ENCODE assay signal across 17 cellular contexts in the genomic region with DNA sequence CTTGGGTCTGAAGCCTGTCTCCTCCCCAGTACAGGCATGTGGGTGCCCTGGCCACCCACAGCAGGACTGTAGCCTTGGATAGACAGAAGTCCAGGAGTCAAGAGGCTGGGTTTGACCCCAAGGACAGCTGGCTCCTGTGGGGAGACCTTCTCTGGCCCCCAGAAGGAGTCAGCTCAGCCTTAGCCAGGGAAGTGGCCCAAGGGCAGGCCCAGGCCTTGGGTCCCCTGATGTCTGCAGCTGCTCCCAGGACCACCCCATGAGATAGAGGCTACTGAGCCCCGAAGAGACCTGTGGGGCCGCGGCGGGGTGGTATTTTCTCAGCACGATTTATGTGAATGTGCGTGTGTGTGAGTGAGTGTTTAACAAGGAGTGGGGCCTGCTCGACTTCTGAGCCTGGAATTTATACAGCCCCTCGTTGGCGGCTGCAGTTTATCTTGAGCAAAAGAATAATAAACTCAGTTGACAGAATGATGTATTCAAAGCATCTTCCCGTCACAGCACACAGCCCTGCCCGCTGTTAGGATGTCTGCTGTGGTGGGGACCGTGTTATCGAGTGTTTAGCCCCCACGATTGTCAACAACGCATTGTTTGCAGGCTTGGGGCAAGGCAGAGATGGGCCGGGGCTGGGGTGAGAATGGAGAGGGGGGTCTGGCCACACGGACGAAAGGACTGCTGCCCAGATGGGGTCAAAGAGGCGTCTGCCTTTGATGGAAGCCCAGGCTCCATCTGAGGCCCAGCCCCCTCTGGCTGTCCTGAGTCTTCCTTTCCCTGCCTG.
DNase-seq lines count a peak whose midpoint lies in the region; ATAC-seq and TF ChIP-seq lines count a peak whose summit lies in the region.
"Had no signal": no experiment of that assay in that cellular context is flagged by ENCODE, and none has a peak within 500 bp of the region (broad histone marks: within the 10 kb centered on the region; RNA-seq: fewer than 3 reads in every experiment).

No MANE protein-coding gene starts in this region.

- in situ Hi-C loops in KBM-7 (cut with MboI; ENCODE audit: low pct_unique_long_range_greater_than_20kb, low sequenced_read_pairs), result no loop called here

- peak overlapping the region; percentile 12 for H2AFZ ChIP-seq in neuron (ENCODE audit: low read depth, low read length)

- no peak for TF ChIP-seq EP300 in gastroesophageal sphincter (IDR thresholded peaks at IDR 0.05)

- H3K4me3 ChIP-seq in BE2C (ENCODE audit: low read depth, low read length) (no peak overlapping the region), gastroesophageal sphincter (no peak overlapping the region), neuron (ENCODE audit: low read length) (no peak overlapping the region)
- H3K4me3 ChIP-seq: ascending aorta, SK-N-MC, suprapubic skin had no signal

- H3K9me3 ChIP-seq in BE2C (no peaks in the 10 kb centered on the region), gastroesophageal sphincter (no peaks in the 10 kb centered on the region), neuron (ENCODE audit: low read length) (no peaks in the 10 kb centered on the region)
- H3K9me3 ChIP-seq: ascending aorta, suprapubic skin had no signal

- ATAC-seq in gastroesophageal sphincter (no peak), GM21423 (IDR thresholded peaks at IDR 0.05; ENCODE audit: unreplicated experiment) (no peak)
- ATAC-seq: esophagus mucosa had no signal

- H3K4me1 ChIP-seq in BE2C (peaks cover 40% of the 10 kb centered on the region), gastroesophageal sphincter (no peaks in the 10 kb centered on the region), neuron (ENCODE audit: insufficient read depth, low read length) (peaks cover 15% of the 10 kb centered on the region)
- H3K4me1 ChIP-seq: ascending aorta, suprapubic skin had no signal

- H3K27me3 ChIP-seq in BE2C (no peaks in the 10 kb centered on the region), gastroesophageal sphincter (no peaks in the 10 kb centered on the region), neuron (ENCODE audit: insufficient read depth, low read length) (no peaks in the 10 kb centered on the region)
- H3K27me3 ChIP-seq: ascending aorta, suprapubic skin had no signal

- H3K27ac ChIP-seq in gastroesophageal sphincter, result peak overlapping the region in 3 of 4 donors; percentile 24 to 70 (median 59)
- H3K27ac ChIP-seq: ascending aorta, SK-N-MC, suprapubic skin had no signal

- WGBS in gastroesophageal sphincter (ENCODE audit: low coverage in 1 of 2), 2 donors, result 0 to 45% methylated on average over 2 to 9 of the region's 19 CpGs

- H3K36me3 ChIP-seq in BE2C (no peaks in the 10 kb centered on the region), gastroesophageal sphincter (no peaks in the 10 kb centered on the region), neuron (ENCODE audit: insufficient read depth, low read length) (no peaks in the 10 kb centered on the region)
- H3K36me3 ChIP-seq: ascending aorta, suprapubic skin had no signal

- TF ChIP-seq CTCF in BE2C (IDR thresholded peaks at IDR 0.05; ENCODE audit: low read depth, low read length) (no peak), gastroesophageal sphincter (IDR thresholded peaks at IDR 0.05) (no peak)

- DNase-seq in BE2C (peak; percentile 4), NCI-H69 (lab: John Stamatoyannopoulos, UW) (no peak), KBM-7 (no peak), hippocampal formation (lab: John Stamatoyannopoulos, UW) (no peak)
- DNase-seq: activated CD4-positive, alpha-beta T cell treated with anti-CD3 and anti-CD28 coated beads for 1 hour; Calu3; NCI-H1930; NCI-H446 treated with DMSO at 0.1 percent for 48 hours; stimulated activated CD4-positive, alpha-beta T cell treated with anti-CD3 and anti-CD28 coated beads, Interleukin-4, amount 100 ng/mL, for 24 hours had no signal

- TF ChIP-seq POLR2A in gastroesophageal sphincter (IDR thresholded peaks at IDR 0.05), result no peak

TF ChIP-seq in PFSK-1, 5 proteins besides CTCF, POLR2A, EP300 and RAD21:
- TF ChIP-seq FOXP2 (optimal IDR thresholded peaks at IDR 0.05; ENCODE audit: borderline replicate concordance, extremely low read depth, extremely low read length, insufficient read depth) (peak; percentile 34), TAF1 (IDR thresholded peaks at IDR 0.05; ENCODE audit: borderline replicate concordance, insufficient read depth, low read length) (no peak)
